In genomic region chr7:6706666-6707407, GRCh38 we compare ENCODE assay signal across 8 cellular contexts. TPM values are rescaled to one million over a fixed set of nuclear protein-coding genes. Genes with fewer than 3 reads are reported as not detected.
DNase-seq lines count a peak whose midpoint lies in the region; ATAC-seq and TF ChIP-seq lines count a peak whose summit lies in the region.

ZNF12 (minus strand) TSS chr7:6706947; CDS start chr7:6705173, 1,774 bp downstream.

- H3K9me3 Mint-ChIP-seq in activated CD4-positive, alpha-beta T cell treated with anti-CD3 and anti-CD28 coated beads, Interleukin-2, amount 10 ng/mL, durations not matched to agents 24 days and 14 days: peaks cover 44% of the 10 kb centered on the region

- no peaks in the 10 kb centered on the region for H3K27me3 ChIP-seq in colonic mucosa

- H3K4me1 Mint-ChIP-seq in activated CD4-positive, alpha-beta T cell treated with anti-CD3 and anti-CD28 coated beads, Interleukin-2, amount 10 ng/mL, durations not matched to agents 24 days and 14 days: peaks cover 32% of the 10 kb centered on the region

- DNase-seq in C1 segment of cervical spinal cord (lab: John Stamatoyannopoulos, UW): peak; percentile 60 to 97 (median 92)
- DNase-seq in NCI-H526 treated with DMSO at 0.1 percent for 48 hours (lab: John Stamatoyannopoulos, UW): peak; percentile 79
- peak; percentile 98 for DNase-seq in activated CD4-positive, alpha-beta T cell treated with anti-CD3 and anti-CD28 coated beads, Interleukin-2, amount 10 ng/mL, durations not matched to agents 24 days and 14 days
- peak; percentile 98 for DNase-seq in colonic mucosa
- peak; percentile 97 to 98 for DNase-seq in left colon
- DNase-seq in stimulated activated CD4-positive, alpha-beta T cell treated with anti-CD3 and anti-CD28 coated beads, Interleukin-1b, Interleukin-23, amount 100 ng/mL, for 4 hours (ENCODE audit: low read depth in 2 of 2): peak; percentile 91 to 95

- ATAC-seq in GM19351 (IDR thresholded peaks at IDR 0.05; ENCODE audit: unreplicated experiment) (peak; percentile 87), HG03520 (IDR thresholded peaks at IDR 0.05; ENCODE audit: unreplicated experiment) (peak; percentile 81), left colon (peak; percentile 98)

- H3K36me3 ChIP-seq in colonic mucosa: no peaks in the 10 kb centered on the region

- H3K36me3 Mint-ChIP-seq in activated CD4-positive, alpha-beta T cell treated with anti-CD3 and anti-CD28 coated beads, Interleukin-2, amount 10 ng/mL, durations not matched to agents 24 days and 14 days (ENCODE audit: low read depth): peaks cover 45% of the 10 kb centered on the region

- H3K9ac ChIP-seq in colonic mucosa (ENCODE audit: low read depth in 2 of 2, low read length in 2 of 2): peak within 1 kb of the TSS; percentile 90 to 99

- H3K27me3 Mint-ChIP-seq in activated CD4-positive, alpha-beta T cell treated with anti-CD3 and anti-CD28 coated beads, Interleukin-2, amount 10 ng/mL, durations not matched to agents 24 days and 14 days: no peaks in the 10 kb centered on the region

- TF ChIP-seq CTCF in colonic mucosa (IDR thresholded peaks at IDR 0.05): no peak

- H3K4me1 ChIP-seq in colonic mucosa: peaks cover 5% of the 10 kb centered on the region

- peak within 1 kb of the TSS; percentile 96 for H3K4me3 Mint-ChIP-seq in activated CD4-positive, alpha-beta T cell treated with anti-CD3 and anti-CD28 coated beads, Interleukin-2, amount 10 ng/mL, durations not matched to agents 24 days and 14 days

- H3K9me3 ChIP-seq in colonic mucosa: no peaks in the 10 kb centered on the region

- intact Hi-C loops in activated CD4-positive, alpha-beta T cell treated with anti-CD3 and anti-CD28 coated beads, Interleukin-2, amount 10 ng/mL, durations not matched to agents 24 days and 14 days (cut with micrococcal nuclease): loop anchor here (1.0 to 2.0 kb wide), 3 partner anchors 22 to 116 kb away; partner anchors contain the start of genes INTS15 and ZNF316
- intact Hi-C loops in colonic mucosa (cut with DNase I) (no loop called here), left colon (cut with DNase I, micrococcal nuclease) (no loop called here)

- H3K27ac Mint-ChIP-seq in activated CD4-positive, alpha-beta T cell treated with anti-CD3 and anti-CD28 coated beads, Interleukin-2, amount 10 ng/mL, durations not matched to agents 24 days and 14 days: peak within 1 kb of the TSS; percentile 91

- H3K27ac ChIP-seq in colonic mucosa: peak within 1 kb of the TSS; percentile 67

- H3K4me3 ChIP-seq in colonic mucosa: peak within 1 kb of the TSS; percentile 92

RNA-seq across cellular contexts. Expression of gene ZNF12, which starts in this region (rescaled TPM):
- 17.9 and 22.8 TPM in 2 replicates for total RNA-seq in activated CD4-positive, alpha-beta T cell treated with anti-CD3 and anti-CD28 coated beads, Interleukin-2, amount 10 ng/mL, durations not matched to agents 24 days and 14 days
- total RNA-seq in colonic mucosa (10 to 100 TPM; 20.9 to 22.0 TPM), left colon (10 to 100 TPM; 19.7 to 21.8 TPM)

Comparison
In these comparisons a context has a peak if more than half of its experiments do, and no peak if none do; other contexts are left out.
1. Peak in every context shown above with its lines: DNase-seq, ATAC-seq, H3K4me3 ChIP-seq and H3K27ac ChIP-seq.